2 cellular contexts compared by ENCODE assay signal in the genomic region with DNA sequence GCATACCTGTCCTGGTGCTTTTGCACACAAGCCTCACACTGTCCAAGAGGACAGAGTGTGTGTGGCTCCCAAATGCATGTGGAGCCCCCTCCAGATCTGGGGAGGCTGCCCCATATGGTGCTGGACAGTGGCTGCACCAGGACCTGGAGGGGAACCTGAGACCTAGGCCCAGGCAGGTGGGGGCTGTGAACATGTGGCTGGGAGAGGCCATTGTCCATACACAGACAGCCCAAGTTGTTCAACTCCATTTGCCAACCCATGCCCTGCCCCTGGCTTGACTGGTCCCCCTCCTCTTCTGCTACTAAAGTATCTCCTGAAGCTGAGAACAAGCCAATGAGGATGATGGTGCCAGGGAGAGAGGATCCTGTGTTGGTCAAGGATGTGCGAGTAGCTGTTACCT.
TF ChIP-seq lines count a peak whose summit lies in the region.

No MANE protein-coding gene starts in this region.

TF ChIP-seq in IMR-90, 13 proteins besides CTCF, POLR2A, EP300 and RAD21:
- TF ChIP-seq CEBPB (IDR thresholded peaks at IDR 0.05; ENCODE audit: low read depth, low read length) (no peak), CHD1 (IDR thresholded peaks at IDR 0.05; ENCODE audit: low read depth, low read length) (no peak), BHLHE40 (IDR thresholded peaks at IDR 0.05; ENCODE audit: low read depth, low read length) (no peak), NFE2L2 (IDR thresholded peaks at IDR 0.05; ENCODE audit: low read depth, low read length) (no peak), FOS (IDR thresholded peaks at IDR 0.05; ENCODE audit: low read depth, low read length) (no peak), MXI1 (IDR thresholded peaks at IDR 0.05; ENCODE audit: borderline replicate concordance, low read depth, low read length) (no peak), SMC3 (IDR thresholded peaks at IDR 0.05; ENCODE audit: low read depth, low read length) (no peak), MAZ (IDR thresholded peaks at IDR 0.05; ENCODE audit: borderline replicate concordance, low read depth, low read length) (no peak), RCOR1 (IDR thresholded peaks at IDR 0.05; ENCODE audit: insufficient replicate concordance, low read length) (no peak), RFX5 (IDR thresholded peaks at IDR 0.05; ENCODE audit: low read depth, low read length) (no peak), MAFK (IDR thresholded peaks at IDR 0.05; ENCODE audit: low read depth, low read length) (no peak)
- TF ChIP-seq, protein P1, sequence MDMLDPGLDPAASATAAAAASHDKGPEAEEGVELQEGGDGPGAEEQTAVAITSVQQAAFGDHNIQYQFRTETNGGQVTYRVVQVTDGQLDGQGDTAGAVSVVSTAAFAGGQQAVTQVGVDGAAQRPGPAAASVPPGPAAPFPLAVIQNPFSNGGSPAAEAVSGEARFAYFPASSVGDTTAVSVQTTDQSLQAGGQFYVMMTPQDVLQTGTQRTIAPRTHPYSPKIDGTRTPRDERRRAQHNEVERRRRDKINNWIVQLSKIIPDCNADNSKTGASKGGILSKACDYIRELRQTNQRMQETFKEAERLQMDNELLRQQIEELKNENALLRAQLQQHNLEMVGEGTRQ (IDR thresholded peaks at IDR 0.05; ENCODE audit: low read depth, low read length) = no peak
- TF ChIP-seq, protein P2, sequence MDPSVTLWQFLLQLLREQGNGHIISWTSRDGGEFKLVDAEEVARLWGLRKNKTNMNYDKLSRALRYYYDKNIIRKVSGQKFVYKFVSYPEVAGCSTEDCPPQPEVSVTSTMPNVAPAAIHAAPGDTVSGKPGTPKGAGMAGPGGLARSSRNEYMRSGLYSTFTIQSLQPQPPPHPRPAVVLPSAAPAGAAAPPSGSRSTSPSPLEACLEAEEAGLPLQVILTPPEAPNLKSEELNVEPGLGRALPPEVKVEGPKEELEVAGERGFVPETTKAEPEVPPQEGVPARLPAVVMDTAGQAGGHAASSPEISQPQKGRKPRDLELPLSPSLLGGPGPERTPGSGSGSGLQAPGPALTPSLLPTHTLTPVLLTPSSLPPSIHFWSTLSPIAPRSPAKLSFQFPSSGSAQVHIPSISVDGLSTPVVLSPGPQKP (IDR thresholded peaks at IDR 0.05; ENCODE audit: borderline replicate concordance, low read depth, low read length) = no peak

TF ChIP-seq in H1, 55 proteins besides CTCF, POLR2A, EP300 and RAD21:
- TF ChIP-seq TBP (IDR thresholded peaks at IDR 0.05; ENCODE audit: low read depth, low read length) (no peak), CTBP2 (IDR thresholded peaks at IDR 0.05; ENCODE audit: borderline replicate concordance, insufficient read depth, insufficient read length, low read length) (no peak), NANOG (IDR thresholded peaks at IDR 0.05; ENCODE audit: insufficient read depth, low read depth, low read length, poor library complexity, severe bottlenecking) (no peak), YY1 (IDR thresholded peaks at IDR 0.05; ENCODE audit: low read depth, low read length) (no peak)
